Comparison of ENCODE assay signal across 16 cellular contexts in genomic region chr2:172334988-172335387, GRCh38.
A peak's percentile ranks its signal among the peaks of the same experiment; 100 is the strongest.
DNase-seq lines count a peak whose midpoint lies in the region; ATAC-seq and TF ChIP-seq lines count a peak whose summit lies in the region.
"Had no signal": no experiment of that assay in that cellular context is flagged by ENCODE, and none has a peak within 500 bp of the region (broad histone marks: within the 10 kb centered on the region; RNA-seq: fewer than 3 reads in every experiment).

No MANE protein-coding gene starts in this region.

- DNase-seq in ELF-1 (ENCODE audit: low read depth, low spot score) (peak; percentile 17), HFFc6 (peak; percentile 13), endodermal cell (peak; percentile 60), coronary artery (ENCODE audit: low spot score) (no peak), NCI-H2081 treated with DMSO at 0.1 percent for 48 hours (lab: John Stamatoyannopoulos, UW) (no peak)
- no peak for DNase-seq in activated naive CD4-positive, alpha-beta T cell treated with anti-CD3 and anti-CD28 coated beads for 36 hours
- DNase-seq: 8988T, DMS79 treated with DMSO at 0.1 percent for 48 hours, GOT3, MM.1S, NCI-H1105 had no signal

- CTCF ChIA-PET in activated naive CD4-positive, alpha-beta T cell treated with anti-CD3 and anti-CD28 coated beads for 36 hours (lab: Charles Lee), result no interaction called here

- TF ChIP-seq CTCF in HFFc6 (IDR thresholded peaks at IDR 0.05), result no peak
- peak; percentile 56 for TF ChIP-seq CTCF in endodermal cell (conservative IDR thresholded peaks at IDR 0.05)
- TF ChIP-seq CTCF in coronary artery (IDR thresholded peaks at IDR 0.05), result no peak

- no peak overlapping the region for H3K4me3 Mint-ChIP-seq in HFFc6
- no peak overlapping the region for H3K4me3 Mint-ChIP-seq in endodermal cell
- no peak overlapping the region for H3K4me3 Mint-ChIP-seq in activated naive CD4-positive, alpha-beta T cell treated with anti-CD3 and anti-CD28 coated beads for 36 hours
- H3K4me3 Mint-ChIP-seq: CD14-positive monocyte had no signal

- no peak overlapping the region for H3K4me3 ChIP-seq in endodermal cell (ENCODE audit: low read length)
- no peak overlapping the region for H3K4me3 ChIP-seq in mucosa of rectum (ENCODE audit: low read length in 2 of 2)
- no peak overlapping the region for H3K4me3 ChIP-seq in coronary artery
- H3K4me3 ChIP-seq: SJSA1 had no signal

- H3K36me3 ChIP-seq in endodermal cell (ENCODE audit: control insufficient read depth, insufficient read depth, low read length), result no peaks in the 10 kb centered on the region
- no peaks in the 10 kb centered on the region for H3K36me3 ChIP-seq in mucosa of rectum (ENCODE audit: control insufficient read depth in 2 of 2, insufficient read depth in 2 of 2, low read length in 2 of 2)
- H3K36me3 ChIP-seq: SJSA1 had no signal

- H3K36me3 Mint-ChIP-seq in HFFc6 (ENCODE audit: low read depth), result no peaks in the 10 kb centered on the region
- no peaks in the 10 kb centered on the region for H3K36me3 Mint-ChIP-seq in endodermal cell (ENCODE audit: low read depth)
- no peaks in the 10 kb centered on the region for H3K36me3 Mint-ChIP-seq in activated naive CD4-positive, alpha-beta T cell treated with anti-CD3 and anti-CD28 coated beads for 36 hours (ENCODE audit: low read depth)
- H3K36me3 Mint-ChIP-seq: CD14-positive monocyte had no signal

- H3K27me3 ChIP-seq in endodermal cell (ENCODE audit: control insufficient read depth, insufficient read depth, low read length, poor library complexity, severe bottlenecking) (no peaks in the 10 kb centered on the region), mucosa of rectum (ENCODE audit: control insufficient read depth in 2 of 2, insufficient read depth in 2 of 2, low read length in 2 of 2) (no peaks in the 10 kb centered on the region)
- H3K27me3 ChIP-seq: SJSA1 had no signal

- H3K4me1 Mint-ChIP-seq in HFFc6 (ENCODE audit: low read depth) (peaks cover 44% of the 10 kb centered on the region), endodermal cell (peaks cover 15% of the 10 kb centered on the region)
- H3K4me1 Mint-ChIP-seq in activated naive CD4-positive, alpha-beta T cell treated with anti-CD3 and anti-CD28 coated beads for 36 hours (ENCODE audit: low read depth), result peaks cover 10% of the 10 kb centered on the region

- H3K9ac ChIP-seq in endodermal cell (ENCODE audit: extremely low read depth, low read length, poor library complexity, severe bottlenecking) (no peak overlapping the region), mucosa of rectum (ENCODE audit: low read depth in 1 of 2, low read length in 2 of 2) (peak overlapping the region in 1 of 2 donors; percentile 41)

- intact Hi-C loops in activated naive CD4-positive, alpha-beta T cell treated with anti-CD3 and anti-CD28 coated beads for 36 hours (cut with micrococcal nuclease), result loop anchor here (5.0 kb wide), 1 partner anchor 163 kb away; no protein-coding TSS in a partner anchor

- H3K27me3 Mint-ChIP-seq in HFFc6 (ENCODE audit: insufficient read depth) (no peaks in the 10 kb centered on the region), endodermal cell (ENCODE audit: insufficient read depth) (peaks cover 54% of the 10 kb centered on the region)
- no peaks in the 10 kb centered on the region for H3K27me3 Mint-ChIP-seq in activated naive CD4-positive, alpha-beta T cell treated with anti-CD3 and anti-CD28 coated beads for 36 hours (ENCODE audit: low read depth)

- H3K4me1 ChIP-seq in endodermal cell (ENCODE audit: control insufficient read depth, insufficient read depth, low read length), result peaks cover 8% of the 10 kb centered on the region
- H3K4me1 ChIP-seq in mucosa of rectum (ENCODE audit: control insufficient read depth in 2 of 2, insufficient read depth in 2 of 2, low read length in 2 of 2), result peaks cover 40 to 47% of the 10 kb centered on the region in 2 donors

- 92 to 95% methylated on average over 2 to 4 of the region's 4 CpGs for WGBS in endodermal cell (ENCODE audit: insufficient coverage in 1 of 2, insufficient read length in 1 of 2), 2 experiments

- no peaks in the 10 kb centered on the region for H3K9me3 ChIP-seq in endodermal cell (ENCODE audit: control insufficient read depth, low read length)
- no peaks in the 10 kb centered on the region for H3K9me3 ChIP-seq in mucosa of rectum (ENCODE audit: control insufficient read depth in 2 of 2, low read length in 2 of 2)
- H3K9me3 ChIP-seq: SJSA1 had no signal

- H3K9me3 Mint-ChIP-seq in HFFc6 (no peaks in the 10 kb centered on the region), endodermal cell (no peaks in the 10 kb centered on the region)
- no peaks in the 10 kb centered on the region for H3K9me3 Mint-ChIP-seq in activated naive CD4-positive, alpha-beta T cell treated with anti-CD3 and anti-CD28 coated beads for 36 hours

- ATAC-seq in GM18511 (IDR thresholded peaks at IDR 0.05; ENCODE audit: unreplicated experiment), result no peak
- ATAC-seq: Panc1 had no signal

- H3K27ac ChIP-seq in endodermal cell (ENCODE audit: low read depth, low read length) (no peak overlapping the region), mucosa of rectum (ENCODE audit: low read depth in 2 of 2, low read length in 2 of 2) (peak overlapping the region; percentile 89 to 93), coronary artery (no peak overlapping the region)
- H3K27ac ChIP-seq: SJSA1 had no signal

- H3K27ac Mint-ChIP-seq in HFFc6, result no peak overlapping the region
- no peak overlapping the region for H3K27ac Mint-ChIP-seq in endodermal cell
- H3K27ac Mint-ChIP-seq in activated naive CD4-positive, alpha-beta T cell treated with anti-CD3 and anti-CD28 coated beads for 36 hours, result no peak overlapping the region

Comparison
In these comparisons a context has a peak if more than half of its experiments do, and no peak if none do; other contexts are left out.
1. DNase-seq: peak in ELF-1 (single experiment), HFFc6 (single experiment) and endodermal cell (single experiment); none in activated naive CD4-positive, alpha-beta T cell treated with anti-CD3 and anti-CD28 coated beads for 36 hours (single experiment), coronary artery (single experiment) and NCI-H2081 treated with DMSO at 0.1 percent for 48 hours (single experiment).
2. H3K27ac ChIP-seq: peak in mucosa of rectum (2 of 2); none in endodermal cell (single experiment) and coronary artery (0 of 2).